ENCODE assay signal across 15 cellular contexts in genomic region chr11:36231300-36231699, GRCh38. TPM values are rescaled to one million over a fixed set of nuclear protein-coding genes. Genes with fewer than 3 reads are reported as not detected.
DNase-seq lines count a peak whose midpoint lies in the region; TF ChIP-seq lines count a peak whose summit lies in the region.
"Had no signal": no experiment of that assay in that cellular context is flagged by ENCODE, and none has a peak within 500 bp of the region (broad histone marks: within the 10 kb centered on the region; RNA-seq: fewer than 3 reads in every experiment).

No MANE protein-coding gene starts in this region.

- no peaks in the 10 kb centered on the region for H3K9me3 ChIP-seq in fibroblast of lung (ENCODE audit: control insufficient read depth, insufficient read depth, low read depth, low read length)
- H3K9me3 ChIP-seq: mucosa of descending colon, SJSA1 had no signal

- H3K79me2 ChIP-seq in fibroblast of lung (ENCODE audit: control insufficient read depth, insufficient read depth, low read length): no peaks in the 10 kb centered on the region

- intact Hi-C loops in posterior vena cava (cut with DNase I): no loop called here
- intact Hi-C loops in activated CD4-positive, alpha-beta memory T cell treated with anti-CD3 and anti-CD28 coated beads for 36 hours (cut with micrococcal nuclease): no loop called here

- no peaks in the 10 kb centered on the region for H3K27me3 ChIP-seq in BJ (ENCODE audit: control insufficient read depth, insufficient read depth, low read length)
- H3K27me3 ChIP-seq in fibroblast of lung (ENCODE audit: control insufficient read depth, insufficient read depth, low read length): no peaks in the 10 kb centered on the region
- H3K27me3 ChIP-seq: SJSA1 had no signal

- no peak overlapping the region for H3K4me3 Mint-ChIP-seq in activated CD4-positive, alpha-beta memory T cell treated with anti-CD3 and anti-CD28 coated beads for 36 hours

- no peak overlapping the region for H3K9ac ChIP-seq in fibroblast of lung (ENCODE audit: insufficient read depth, low read length)

- H3K36me3 ChIP-seq in BJ (ENCODE audit: control insufficient read depth, insufficient read depth, low read length): no peaks in the 10 kb centered on the region
- H3K36me3 ChIP-seq in fibroblast of lung (ENCODE audit: control insufficient read depth, insufficient read depth, low read length): no peaks in the 10 kb centered on the region
- H3K36me3 ChIP-seq: SJSA1 had no signal

- H3K36me3 Mint-ChIP-seq in activated CD4-positive, alpha-beta memory T cell treated with anti-CD3 and anti-CD28 coated beads for 36 hours: no peaks in the 10 kb centered on the region

- H3K4me3 ChIP-seq in BJ (ENCODE audit: low read depth, low read length): no peak overlapping the region
- H3K4me3 ChIP-seq in fibroblast of lung (replicated peaks in 1 of 4; ENCODE audit: control extremely low read depth in 1 of 4, insufficient read depth in 1 of 4, low read depth in 3 of 4, low read length in 4 of 4): no peak overlapping the region
- H3K4me3 ChIP-seq: mucosa of descending colon, SJSA1 had no signal

- TF ChIP-seq CTCF in BJ (IDR thresholded peaks at IDR 0.05; ENCODE audit: insufficient read depth, low read depth, low read length) (no peak), fibroblast of lung (conservative IDR thresholded peaks at IDR 0.05 in 1 of 2, IDR thresholded peaks at IDR 0.05 in 1 of 2; ENCODE audit: low read depth in 1 of 2, low read length in 2 of 2) (no peak)

- no peaks in the 10 kb centered on the region for H3K9me3 Mint-ChIP-seq in activated CD4-positive, alpha-beta memory T cell treated with anti-CD3 and anti-CD28 coated beads for 36 hours

- H3K27ac Mint-ChIP-seq in activated CD4-positive, alpha-beta memory T cell treated with anti-CD3 and anti-CD28 coated beads for 36 hours: no peak overlapping the region

- peaks cover 6% of the 10 kb centered on the region for H3K27me3 Mint-ChIP-seq in activated CD4-positive, alpha-beta memory T cell treated with anti-CD3 and anti-CD28 coated beads for 36 hours

- POLR2A ChIA-PET in BJ (lab: Charles Lee): no interaction called here
- POLR2A ChIA-PET in activated CD4-positive, alpha-beta memory T cell treated with anti-CD3 and anti-CD28 coated beads for 36 hours (lab: Charles Lee): no interaction called here

- H4K20me1 ChIP-seq in fibroblast of lung (ENCODE audit: control insufficient read depth, extremely low read depth, insufficient read depth, low read length): no peaks in the 10 kb centered on the region

- H3K4me2 ChIP-seq in fibroblast of lung (ENCODE audit: extremely low read depth, insufficient read depth, low read length): peak overlapping the region; percentile 48

- H3K27ac ChIP-seq in fibroblast of lung (ENCODE audit: insufficient read depth, low read length): no peak overlapping the region
- H3K27ac ChIP-seq: C4-2B, SJSA1, VCaP had no signal

- CTCF ChIA-PET in BJ (lab: Yijun Ruan, JAX): interaction anchor here (1.3 kb wide), 1 partner anchor 16 kb away, joined by 3 read pairs; no protein-coding TSS in a partner anchor
- CTCF ChIA-PET in activated CD4-positive, alpha-beta memory T cell treated with anti-CD3 and anti-CD28 coated beads for 36 hours (lab: Charles Lee): no interaction called here

- no peaks in the 10 kb centered on the region for H3K4me1 Mint-ChIP-seq in activated CD4-positive, alpha-beta memory T cell treated with anti-CD3 and anti-CD28 coated beads for 36 hours (ENCODE audit: low read depth)

- DNase-seq in BJ (ENCODE audit: low read depth) (peak; percentile 35), RKO (ENCODE audit: low spot score) (peak; percentile 12), fibroblast of lung (ENCODE audit: low read depth in 2 of 2) (peak; percentile 77), non-pigmented ciliary epithelial cell (ENCODE audit: low read depth) (peak; percentile 32), posterior vena cava (ENCODE audit: low spot score) (no peak), HT-29 (ENCODE audit: low spot score) (no peak)
- no peak for DNase-seq in activated CD4-positive, alpha-beta memory T cell treated with anti-CD3 and anti-CD28 coated beads for 36 hours
- no peak for DNase-seq in effector CD4-positive, alpha-beta T cell
- DNase-seq: amygdala, mucosa of descending colon, NCI-H1694, retina had no signal

- H3K4me1 ChIP-seq in fibroblast of lung (ENCODE audit: control insufficient read depth, extremely low read depth, insufficient read depth, low read length): peaks cover 2% of the 10 kb centered on the region

- H2AFZ ChIP-seq in fibroblast of lung (ENCODE audit: low read length): no peak overlapping the region

RNA-seq across cellular contexts. Expression of gene COMMD9, which starts 57.9 kb away (rescaled TPM):
- polyA plus RNA-seq in BJ (2011; rRNA removed) (68.1 and 89.9 TPM in 2 replicates), fibroblast of lung (56.1 and 77.9 TPM in 2 replicates)
- polyA minus RNA-seq in BJ (2011; rRNA and poly(A)+ RNA removed): 39.2 and 67.4 TPM in 2 replicates
- total RNA-seq in fibroblast of lung (15.4 and 21.8 TPM in 2 replicates), posterior vena cava (10 to 100 TPM; 37.3 to 39.1 TPM)
- polyA plus RNA-seq in fibroblast of lung (2012): 82.1 and 83.1 TPM in 2 replicates
- 60.8 and 70.3 TPM in 2 replicates for polyA minus RNA-seq in fibroblast of lung (ENCODE audit: low replicate concordance)
- 10 to 100 TPM; 23.7 to 28.1 TPM for total RNA-seq in activated CD4-positive, alpha-beta memory T cell treated with anti-CD3 and anti-CD28 coated beads for 36 hours
- 93.7 and 96.6 TPM in 2 replicates for total RNA-seq in HT-29 (2014; rRNA removed; shearing (Covaris generic))

Comparison
In these comparisons a context has a peak if more than half of its experiments do, and no peak if none do; other contexts are left out.
1. DNase-seq: peak in BJ (single experiment), RKO (single experiment), fibroblast of lung (2 of 2) and non-pigmented ciliary epithelial cell (single experiment); none in posterior vena cava (single experiment), activated CD4-positive, alpha-beta memory T cell treated with anti-CD3 and anti-CD28 coated beads for 36 hours (single experiment), effector CD4-positive, alpha-beta T cell (single experiment) and HT-29 (single experiment).